12 cellular contexts compared by ENCODE assay signal in the genomic region with DNA sequence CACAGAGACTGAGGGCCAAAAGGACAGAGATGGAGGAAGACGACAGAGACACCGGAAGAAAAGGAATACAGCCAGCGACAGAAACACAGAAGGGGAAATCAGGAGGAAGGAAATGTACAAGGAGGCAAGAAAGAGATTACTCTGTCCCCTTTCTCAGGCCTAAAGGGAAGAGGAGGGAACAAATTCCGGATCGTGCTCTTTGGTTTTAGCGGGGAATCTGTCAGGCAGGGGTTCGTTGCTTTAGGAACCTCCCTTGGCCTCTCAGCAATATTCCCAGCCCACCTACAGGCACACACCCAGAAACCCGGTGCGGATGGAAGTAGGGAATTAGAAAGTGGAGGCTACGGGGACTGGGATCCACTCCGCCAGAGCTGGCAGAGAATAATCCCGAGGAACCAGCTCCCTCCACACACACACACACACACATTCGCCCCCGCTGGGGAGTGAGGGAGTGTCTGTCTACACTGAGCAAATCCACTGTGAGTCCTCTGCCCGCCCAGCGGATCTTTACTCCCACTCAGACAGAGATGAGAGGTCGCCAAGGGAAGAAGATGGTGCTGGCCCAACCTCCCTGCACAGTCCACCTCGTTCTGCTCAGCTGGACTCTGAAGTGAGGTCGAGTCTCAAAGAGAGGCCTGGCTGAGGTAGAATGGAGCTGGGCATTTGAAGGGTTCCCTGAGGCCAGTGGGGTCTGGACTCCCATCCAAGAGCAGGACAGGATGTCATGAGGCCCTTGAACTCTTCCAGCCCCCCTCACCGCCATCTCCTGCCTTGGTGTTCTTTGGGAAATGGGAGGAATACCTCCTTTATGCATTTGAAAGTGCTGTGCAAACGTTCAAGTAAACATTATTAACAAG. TPM values are rescaled to one million over a fixed set of nuclear protein-coding genes. Genes with fewer than 3 reads are reported as not detected.
A peak's percentile ranks its signal among the peaks of the same experiment; 100 is the strongest.
DNase-seq lines count a peak whose midpoint lies in the region; ATAC-seq and TF ChIP-seq lines count a peak whose summit lies in the region.
"Had no signal": no experiment of that assay in that cellular context is flagged by ENCODE, and none has a peak within 500 bp of the region (broad histone marks: within the 10 kb centered on the region; RNA-seq: fewer than 3 reads in every experiment).

No MANE protein-coding gene starts in this region.

- peaks cover 28% of the 10 kb centered on the region for H3K4me1 Mint-ChIP-seq in CD4-positive, alpha-beta T cell (ENCODE audit: low read depth)
- peaks cover 20% of the 10 kb centered on the region for H3K4me1 Mint-ChIP-seq in nephron

- CTCF ChIA-PET in CD4-positive, alpha-beta T cell (lab: Charles Lee): no interaction called here

- H3K9me3 ChIP-seq in CD4-positive, alpha-beta T cell (ENCODE audit: control insufficient read depth, low read length): no peaks in the 10 kb centered on the region
- H3K9me3 ChIP-seq in HUES6 (ENCODE audit: control insufficient read depth, insufficient read depth, low read depth, low read length): no peaks in the 10 kb centered on the region

- H3K36me3 Mint-ChIP-seq in CD4-positive, alpha-beta T cell (ENCODE audit: low read depth): no peaks in the 10 kb centered on the region
- H3K36me3 Mint-ChIP-seq in nephron (ENCODE audit: low read depth): no peaks in the 10 kb centered on the region

- peak overlapping the region; percentile 48; the same call in 1 of the 2 replicates for H3K4me3 ChIP-seq in HUES6 (ENCODE audit: low read depth, low read length)

- peaks cover 54% of the 10 kb centered on the region for H3K27me3 Mint-ChIP-seq in CD4-positive, alpha-beta T cell
- peaks cover 58% of the 10 kb centered on the region for H3K27me3 Mint-ChIP-seq in nephron (ENCODE audit: low read depth)

- no peak overlapping the region for H3K9ac ChIP-seq in HUES6 (ENCODE audit: low read length)

- H3K4me1 ChIP-seq in HUES6 (ENCODE audit: control insufficient read depth, insufficient read depth, low read length): peaks cover 39% of the 10 kb centered on the region

- peak overlapping the region; percentile 70 for H3K4me3 Mint-ChIP-seq in CD4-positive, alpha-beta T cell
- H3K4me3 Mint-ChIP-seq in nephron: peak overlapping the region; percentile 70 to 80 (median 71)

- no peak overlapping the region for H3K27ac ChIP-seq in CD4-positive, alpha-beta T cell (ENCODE audit: low read depth, low read length)
- no peak overlapping the region for H3K27ac ChIP-seq in HUES6 (ENCODE audit: low read depth, low read length)

- no peak overlapping the region for H3K27ac Mint-ChIP-seq in CD4-positive, alpha-beta T cell
- no peak overlapping the region for H3K27ac Mint-ChIP-seq in nephron

- no peak for DNase-seq in CD4-positive, alpha-beta T cell
- DNase-seq in dermis blood vessel endothelial cell (peak; percentile 54), DMS114 treated with DMSO at 0.1 percent for 48 hours (lab: John Stamatoyannopoulos, UW; ENCODE audit: unreplicated experiment) (no peak)
- DNase-seq in stimulated activated CD4-positive, alpha-beta T cell treated with anti-CD3 and anti-CD28 coated beads, Interleukin-1b, Interleukin-23, amount 100 ng/mL, for 48 hours: no peak
- DNase-seq: DMS 273 treated with DMSO at 0.1 percent for 48 hours, GOT3, left colon, small intestine had no signal

- ATAC-seq in CD4-positive, alpha-beta T cell (ENCODE audit: poor library complexity): no peak
- ATAC-seq in HG02763 (IDR thresholded peaks at IDR 0.05; ENCODE audit: unreplicated experiment): no peak
- ATAC-seq in GM21723 (IDR thresholded peaks at IDR 0.05; ENCODE audit: unreplicated experiment): no peak

- POLR2A ChIA-PET in CD4-positive, alpha-beta T cell (lab: Charles Lee): no interaction called here

- H3K9me3 Mint-ChIP-seq in CD4-positive, alpha-beta T cell: no peaks in the 10 kb centered on the region
- peaks cover under 1% of the 10 kb centered on the region for H3K9me3 Mint-ChIP-seq in nephron

- peaks cover 81% of the 10 kb centered on the region for H3K27me3 ChIP-seq in CD4-positive, alpha-beta T cell (ENCODE audit: control insufficient read depth, insufficient read depth, low read length)
- peaks cover 100% of the 10 kb centered on the region for H3K27me3 ChIP-seq in HUES6 (ENCODE audit: control insufficient read depth, insufficient read depth, low read length)

- no peak for TF ChIP-seq CTCF in CD4-positive, alpha-beta T cell (IDR thresholded peaks at IDR 0.05)
- TF ChIP-seq CTCF in nephron (IDR thresholded peaks at IDR 0.05; ENCODE audit: unreplicated experiment in 3 of 3): no peak

- intact Hi-C loops in CD4-positive, alpha-beta T cell (cut with DNase I, micrococcal nuclease): no loop called here

- no peaks in the 10 kb centered on the region for H3K36me3 ChIP-seq in HUES6 (ENCODE audit: control insufficient read depth, insufficient read depth, low read length)

RNA-seq across cellular contexts. Expression of gene TAL1, which starts 5.7 kb away (rescaled TPM):
- total RNA-seq in CD4-positive, alpha-beta T cell: not detected
- 61.1 and 84.5 TPM in 2 replicates for total RNA-seq in dermis blood vessel endothelial cell

RNA-seq across cellular contexts. Expression of gene PDZK1IP1, which starts 36.5 kb away (rescaled TPM):
- total RNA-seq in CD4-positive, alpha-beta T cell: not detected
- total RNA-seq in dermis blood vessel endothelial cell: 0.42 and 1.0 TPM in 2 replicates

Comparison
In these comparisons a context has a peak if more than half of its experiments do, and no peak if none do; other contexts are left out.
1. RNA of gene TAL1, which starts 5.7 kb away (total RNA-seq): 61.1 to 84.5 TPM in dermis blood vessel endothelial cell; not detected in CD4-positive, alpha-beta T cell; every median in the first group is over 10 times any median in the second.